14 cellular contexts compared by ENCODE assay signal in the genomic region with DNA sequence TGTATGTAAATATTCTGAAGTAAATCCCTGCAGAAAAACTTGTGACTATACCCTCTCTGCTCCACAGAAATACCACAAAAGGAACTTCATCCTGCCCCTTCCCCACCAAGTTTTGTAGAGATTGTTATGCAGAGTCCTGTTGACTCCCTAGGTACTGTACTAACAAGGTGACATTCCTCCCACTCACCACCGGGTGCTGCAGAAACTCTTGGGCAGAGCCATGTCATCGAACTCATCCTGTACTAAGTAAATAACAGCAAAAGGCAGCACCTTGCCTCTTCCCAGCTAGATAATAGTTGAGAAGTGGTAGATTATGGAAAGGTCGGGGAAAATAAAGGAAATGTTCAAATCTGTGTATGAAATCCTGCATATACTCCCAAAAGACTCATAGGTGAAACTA.
A peak's percentile ranks its signal among the peaks of the same experiment; 100 is the strongest.
DNase-seq lines count a peak whose midpoint lies in the region; ATAC-seq lines count a peak whose summit lies in the region.
"Had no signal": no experiment of that assay in that cellular context is flagged by ENCODE, and none has a peak within 500 bp of the region (broad histone marks: within the 10 kb centered on the region; RNA-seq: fewer than 3 reads in every experiment).

No MANE protein-coding gene starts in this region.

- DNase-seq in SK-N-DZ (ENCODE audit: low spot score) = peak; percentile 12
- DNase-seq in kidney glomerular epithelial cell (lab: John Stamatoyannopoulos, UW) = peak; percentile 0
- no peak for DNase-seq in effector memory CD8-positive, alpha-beta T cell
- DNase-seq in NCI-H1417 treated with DMSO at 0.1 percent for 48 hours (lab: John Stamatoyannopoulos, UW) = no peak
- no peak for DNase-seq in stimulated activated naive CD8-positive, alpha-beta T cell treated with anti-CD3 and anti-CD28 coated beads, Interleukin-15, amount 100 ng/mL, for 72 hours
- DNase-seq: adrenal gland, Caco-2, GM23248, NCI-H2081 had no signal

- no peaks in the 10 kb centered on the region for H3K36me3 Mint-ChIP-seq in effector memory CD8-positive, alpha-beta T cell (ENCODE audit: insufficient read depth)
- H3K36me3 Mint-ChIP-seq: stimulated activated memory B cell treated with anti-CD40 and anti-IgM and Interleukin-4, amounts not matched to agents 10 μg/mL and 1 μg/mL and 100 μg/mL, for 72 hours had no signal

- H3K27ac Mint-ChIP-seq in effector memory CD8-positive, alpha-beta T cell = no peak overlapping the region
- H3K27ac Mint-ChIP-seq in stimulated activated naive CD8-positive, alpha-beta T cell treated with anti-CD3 and anti-CD28 coated beads, Interleukin-15, amount 100 ng/mL, for 72 hours = no peak overlapping the region
- H3K27ac Mint-ChIP-seq: stimulated activated memory B cell treated with anti-CD40 and anti-IgM and Interleukin-4, amounts not matched to agents 10 μg/mL and 1 μg/mL and 100 μg/mL, for 72 hours had no signal

- no peaks in the 10 kb centered on the region for H3K27me3 Mint-ChIP-seq in effector memory CD8-positive, alpha-beta T cell
- no peaks in the 10 kb centered on the region for H3K27me3 Mint-ChIP-seq in stimulated activated naive CD8-positive, alpha-beta T cell treated with anti-CD3 and anti-CD28 coated beads, Interleukin-15, amount 100 ng/mL, for 72 hours
- H3K27me3 Mint-ChIP-seq: stimulated activated memory B cell treated with anti-CD40 and anti-IgM and Interleukin-4, amounts not matched to agents 10 μg/mL and 1 μg/mL and 100 μg/mL, for 72 hours had no signal

- no peak overlapping the region for H3K4me3 Mint-ChIP-seq in effector memory CD8-positive, alpha-beta T cell
- H3K4me3 Mint-ChIP-seq in stimulated activated naive CD8-positive, alpha-beta T cell treated with anti-CD3 and anti-CD28 coated beads, Interleukin-15, amount 100 ng/mL, for 72 hours = no peak overlapping the region
- H3K4me3 Mint-ChIP-seq: nephron; stimulated activated memory B cell treated with anti-CD40 and anti-IgM and Interleukin-4, amounts not matched to agents 10 μg/mL and 1 μg/mL and 100 μg/mL, for 72 hours had no signal

- peaks cover under 1% of the 10 kb centered on the region in 2 donors for H3K9me3 Mint-ChIP-seq in effector memory CD8-positive, alpha-beta T cell
- peaks cover 1 to 18% of the 10 kb centered on the region in 2 donors for H3K9me3 Mint-ChIP-seq in stimulated activated naive CD8-positive, alpha-beta T cell treated with anti-CD3 and anti-CD28 coated beads, Interleukin-15, amount 100 ng/mL, for 72 hours
- H3K9me3 Mint-ChIP-seq: stimulated activated memory B cell treated with anti-CD40 and anti-IgM and Interleukin-4, amounts not matched to agents 10 μg/mL and 1 μg/mL and 100 μg/mL, for 72 hours had no signal

- no peaks in the 10 kb centered on the region for H3K4me1 Mint-ChIP-seq in effector memory CD8-positive, alpha-beta T cell (ENCODE audit: low read depth in 2 of 2)
- no peaks in the 10 kb centered on the region for H3K4me1 Mint-ChIP-seq in stimulated activated naive CD8-positive, alpha-beta T cell treated with anti-CD3 and anti-CD28 coated beads, Interleukin-15, amount 100 ng/mL, for 72 hours
- H3K4me1 Mint-ChIP-seq: nephron; stimulated activated memory B cell treated with anti-CD40 and anti-IgM and Interleukin-4, amounts not matched to agents 10 μg/mL and 1 μg/mL and 100 μg/mL, for 72 hours had no signal

- ATAC-seq in GM18511 (IDR thresholded peaks at IDR 0.05; ENCODE audit: unreplicated experiment) (peak; percentile 71), HG03095 (IDR thresholded peaks at IDR 0.05; ENCODE audit: unreplicated experiment) (peak; percentile 68), GM21717 (IDR thresholded peaks at IDR 0.05; ENCODE audit: unreplicated experiment) (no peak)
- no peak for ATAC-seq in effector memory CD8-positive, alpha-beta T cell (replicated peaks)
- no peak for ATAC-seq in stimulated activated naive CD8-positive, alpha-beta T cell treated with anti-CD3 and anti-CD28 coated beads, Interleukin-15, amount 100 ng/mL, for 72 hours
- ATAC-seq: stimulated activated memory B cell treated with anti-CD40 and anti-IgM and Interleukin-4, amounts not matched to agents 10 μg/mL and 1 μg/mL and 100 μg/mL, for 72 hours had no signal

Comparison
In these comparisons a context has a peak if more than half of its experiments do, and no peak if none do; other contexts are left out.
1. ATAC-seq: peak in GM18511 (single experiment) and HG03095 (single experiment); none in effector memory CD8-positive, alpha-beta T cell (single experiment), stimulated activated naive CD8-positive, alpha-beta T cell treated with anti-CD3 and anti-CD28 coated beads, Interleukin-15, amount 100 ng/mL, for 72 hours (single experiment) and GM21717 (single experiment).
2. DNase-seq: peak in SK-N-DZ (single experiment) and kidney glomerular epithelial cell (single experiment); none in effector memory CD8-positive, alpha-beta T cell (0 of 3), NCI-H1417 treated with DMSO at 0.1 percent for 48 hours (single experiment) and stimulated activated naive CD8-positive, alpha-beta T cell treated with anti-CD3 and anti-CD28 coated beads, Interleukin-15, amount 100 ng/mL, for 72 hours (0 of 2).